Comparison of ENCODE assay signal across 18 cellular contexts in the genomic region with DNA sequence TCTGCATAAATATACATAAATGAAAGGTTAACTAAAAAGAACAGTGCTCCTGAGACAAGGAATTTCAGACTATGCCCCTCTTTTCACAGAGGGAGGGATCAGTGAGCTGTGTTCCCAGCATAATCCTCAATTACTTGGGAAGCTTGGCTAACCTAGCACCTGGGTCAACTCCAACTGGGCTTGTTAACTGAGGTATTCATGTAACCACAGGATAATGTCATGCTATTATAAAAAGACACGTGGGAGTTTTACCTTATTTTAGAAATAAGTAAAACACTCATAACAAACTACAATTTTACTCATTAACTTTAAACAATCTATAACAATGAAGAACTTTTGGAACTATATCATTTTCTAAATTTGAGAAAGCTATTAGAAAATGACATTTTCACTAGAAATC. TPM values are rescaled to one million over a fixed set of nuclear protein-coding genes. Genes with fewer than 3 reads are reported as not detected.
"Had no signal": no experiment of that assay in that cellular context is flagged by ENCODE, and none has a peak within 500 bp of the region (broad histone marks: within the 10 kb centered on the region; RNA-seq: fewer than 3 reads in every experiment).

No MANE protein-coding gene starts in this region.

- H3K36me3 Mint-ChIP-seq: activated CD8-positive, alpha-beta memory T cell treated with anti-CD3 and anti-CD28 coated beads, Interleukin-2, amount 10 ng/mL, durations not matched to agents 7 days and 5 days; activated naive CD4-positive, alpha-beta T cell treated with anti-CD3 and anti-CD28 coated beads, Interleukin-2, amount 10 ng/mL, durations not matched to agents 7 days and 5 days had no signal

- DNase-seq: activated CD4-positive, alpha-beta memory T cell treated with anti-CD3 and anti-CD28 coated beads for 36 hours; activated CD4-positive, alpha-beta T cell treated with anti-CD3 and anti-CD28 coated beads for 36 hours; activated CD8-positive, alpha-beta memory T cell treated with anti-CD3 and anti-CD28 coated beads, Interleukin-2, amount 10 ng/mL, durations not matched to agents 7 days and 5 days; activated naive CD4-positive, alpha-beta T cell treated with anti-CD3 and anti-CD28 coated beads, Interleukin-2, amount 10 ng/mL, durations not matched to agents 7 days and 5 days; activated T-cell treated with anti-CD3 and anti-CD28 coated beads, Interleukin-2, amount 50 U/mL, for 24 hours; caudate nucleus; colonic mucosa; foreskin fibroblast; glutamatergic neuron; mucosa of descending colon; naive thymus-derived CD8-positive, alpha-beta T cell; stimulated activated CD4-positive, alpha-beta T cell treated with anti-CD3 and anti-CD28 coated beads, Interleukin-15, amount 100 ng/mL, for 24 hours; stimulated activated CD4-positive, alpha-beta T cell treated with anti-CD3 and anti-CD28 coated beads, Interleukin-4, amount 100 ng/mL, for 1 hour; stimulated activated naive B cell treated with anti-CD40 and anti-IgM and Interleukin-4, amounts not matched to agents 10 μg/mL and 1 μg/mL and 100 μg/mL, for 72 hours; T-helper 17 cell; thyroid gland had no signal

- H3K4me1 ChIP-seq: ascending aorta, colonic mucosa, thyroid gland had no signal

- ATAC-seq: activated CD4-positive, alpha-beta T cell treated with anti-CD3 and anti-CD28 coated beads for 36 hours; activated CD8-positive, alpha-beta memory T cell treated with anti-CD3 and anti-CD28 coated beads, Interleukin-2, amount 10 ng/mL, durations not matched to agents 7 days and 5 days; naive thymus-derived CD8-positive, alpha-beta T cell; stimulated activated naive B cell treated with anti-CD40 and anti-IgM and Interleukin-4, amounts not matched to agents 10 μg/mL and 1 μg/mL and 100 μg/mL, for 72 hours; T-helper 17 cell had no signal

- H3K27ac ChIP-seq: ascending aorta, colonic mucosa, skin epidermis, thyroid gland had no signal

- H3K9me3 ChIP-seq: ascending aorta, colonic mucosa, mucosa of descending colon, thyroid gland had no signal

- H3K27me3 ChIP-seq: ascending aorta, colonic mucosa, thyroid gland had no signal

- H3K4me3 Mint-ChIP-seq: activated CD4-positive, alpha-beta memory T cell treated with anti-CD3 and anti-CD28 coated beads for 36 hours; activated CD4-positive, alpha-beta T cell treated with anti-CD3 and anti-CD28 coated beads for 36 hours; activated CD8-positive, alpha-beta memory T cell treated with anti-CD3 and anti-CD28 coated beads, Interleukin-2, amount 10 ng/mL, durations not matched to agents 7 days and 5 days; activated naive CD4-positive, alpha-beta T cell treated with anti-CD3 and anti-CD28 coated beads, Interleukin-2, amount 10 ng/mL, durations not matched to agents 7 days and 5 days; activated T-cell treated with anti-CD3 and anti-CD28 coated beads, Interleukin-2, amount 50 U/mL, for 24 hours; naive thymus-derived CD8-positive, alpha-beta T cell; stimulated activated naive B cell treated with anti-CD40 and anti-IgM and Interleukin-4, amounts not matched to agents 10 μg/mL and 1 μg/mL and 100 μg/mL, for 72 hours; T-helper 17 cell had no signal

- H3K9me3 Mint-ChIP-seq: activated CD4-positive, alpha-beta memory T cell treated with anti-CD3 and anti-CD28 coated beads for 36 hours; activated naive CD4-positive, alpha-beta T cell treated with anti-CD3 and anti-CD28 coated beads, Interleukin-2, amount 10 ng/mL, durations not matched to agents 7 days and 5 days; activated T-cell treated with anti-CD3 and anti-CD28 coated beads, Interleukin-2, amount 50 U/mL, for 24 hours; naive thymus-derived CD8-positive, alpha-beta T cell; stimulated activated naive B cell treated with anti-CD40 and anti-IgM and Interleukin-4, amounts not matched to agents 10 μg/mL and 1 μg/mL and 100 μg/mL, for 72 hours had no signal

- H3K4me3 ChIP-seq: ascending aorta, colonic mucosa, mucosa of descending colon, skin epidermis, thyroid gland had no signal

- H3K36me3 ChIP-seq: ascending aorta, colonic mucosa, thyroid gland had no signal

- H3K27me3 Mint-ChIP-seq: activated CD4-positive, alpha-beta memory T cell treated with anti-CD3 and anti-CD28 coated beads for 36 hours; activated CD4-positive, alpha-beta T cell treated with anti-CD3 and anti-CD28 coated beads for 36 hours; activated CD8-positive, alpha-beta memory T cell treated with anti-CD3 and anti-CD28 coated beads, Interleukin-2, amount 10 ng/mL, durations not matched to agents 7 days and 5 days; activated naive CD4-positive, alpha-beta T cell treated with anti-CD3 and anti-CD28 coated beads, Interleukin-2, amount 10 ng/mL, durations not matched to agents 7 days and 5 days; naive thymus-derived CD8-positive, alpha-beta T cell; T-helper 17 cell had no signal

- H3K4me1 Mint-ChIP-seq: activated CD4-positive, alpha-beta T cell treated with anti-CD3 and anti-CD28 coated beads for 36 hours; activated CD8-positive, alpha-beta memory T cell treated with anti-CD3 and anti-CD28 coated beads, Interleukin-2, amount 10 ng/mL, durations not matched to agents 7 days and 5 days; activated naive CD4-positive, alpha-beta T cell treated with anti-CD3 and anti-CD28 coated beads, Interleukin-2, amount 10 ng/mL, durations not matched to agents 7 days and 5 days; T-helper 17 cell had no signal

- H3K27ac Mint-ChIP-seq: activated CD4-positive, alpha-beta memory T cell treated with anti-CD3 and anti-CD28 coated beads for 36 hours; activated CD4-positive, alpha-beta T cell treated with anti-CD3 and anti-CD28 coated beads for 36 hours; activated CD8-positive, alpha-beta memory T cell treated with anti-CD3 and anti-CD28 coated beads, Interleukin-2, amount 10 ng/mL, durations not matched to agents 7 days and 5 days; activated naive CD4-positive, alpha-beta T cell treated with anti-CD3 and anti-CD28 coated beads, Interleukin-2, amount 10 ng/mL, durations not matched to agents 7 days and 5 days; activated T-cell treated with anti-CD3 and anti-CD28 coated beads, Interleukin-2, amount 50 U/mL, for 24 hours; naive thymus-derived CD8-positive, alpha-beta T cell; stimulated activated naive B cell treated with anti-CD40 and anti-IgM and Interleukin-4, amounts not matched to agents 10 μg/mL and 1 μg/mL and 100 μg/mL, for 72 hours; T-helper 17 cell had no signal

RNA-seq across cellular contexts. Expression of a gene that starts 58.0 kb away (rescaled TPM):
- total RNA-seq: activated CD4-positive, alpha-beta T cell treated with anti-CD3 and anti-CD28 coated beads for 36 hours; naive thymus-derived CD8-positive, alpha-beta T cell had no signal
- polyA plus RNA-seq: naive thymus-derived CD8-positive, alpha-beta T cell had no signal
